In the genomic region with DNA sequence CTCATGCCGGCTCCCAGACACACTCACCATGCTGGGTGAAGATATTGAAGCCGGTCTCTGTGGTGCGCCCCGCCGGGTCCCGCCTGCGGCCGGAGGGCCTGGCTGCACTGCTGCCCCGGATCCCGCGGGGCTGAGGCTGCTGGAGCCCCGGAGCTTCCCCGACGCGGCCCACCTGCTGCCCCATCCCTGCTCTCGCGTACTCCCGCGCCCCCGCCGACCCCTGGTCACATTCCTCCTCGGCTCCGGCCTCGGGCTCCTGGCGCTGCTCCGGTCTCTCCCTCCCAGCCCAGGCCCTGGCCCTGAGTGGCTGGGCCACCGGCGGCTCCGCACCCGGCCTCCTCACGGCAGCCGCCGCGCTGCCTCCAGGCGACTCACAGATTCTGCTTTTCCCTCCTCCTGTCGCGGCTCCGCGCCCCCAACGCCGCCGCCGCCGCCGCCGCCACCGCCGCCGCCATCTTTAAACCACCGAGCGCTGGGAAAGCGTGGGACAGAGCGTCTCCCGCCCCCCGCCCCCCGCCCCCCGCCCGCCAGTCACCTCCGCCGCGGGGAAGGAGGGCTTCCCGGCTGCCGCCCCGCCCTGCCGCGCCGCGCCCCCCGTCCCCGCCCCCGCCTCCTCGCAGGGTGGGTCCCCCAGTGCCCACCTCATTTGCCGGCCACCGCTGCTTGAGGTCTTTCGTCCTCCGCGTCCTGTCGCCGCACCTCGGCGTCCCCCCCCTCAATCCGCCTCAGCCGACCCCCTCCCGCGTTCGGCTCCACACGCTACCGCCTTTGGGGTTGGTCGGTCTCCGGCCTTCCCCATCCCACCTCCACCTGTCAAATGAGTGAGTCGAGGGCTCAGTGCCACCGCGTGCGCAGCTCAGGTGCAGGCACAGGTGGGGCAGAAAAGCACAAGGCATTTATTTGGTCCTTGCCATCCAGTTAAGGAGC, we compare ENCODE assay signal across 9 cellular contexts. TPM values are rescaled to one million over a fixed set of nuclear protein-coding genes. Genes with fewer than 3 reads are reported as not detected.
DNase-seq lines count a peak whose midpoint lies in the region; ATAC-seq, FAIRE-seq and TF ChIP-seq lines count a peak whose summit lies in the region.
"Had no signal": no experiment of that assay in that cellular context is flagged by ENCODE, and none has a peak within 500 bp of the region (broad histone marks: within the 10 kb centered on the region; RNA-seq: fewer than 3 reads in every experiment).

Gene ABL2, minus strand, starts transcription at position 464 of the 927 bp plus-strand sequence. Its CDS starts 280 bp downstream, at position 184.

- H3K4me1 Mint-ChIP-seq in CD4-positive, CD25-positive, alpha-beta regulatory T cell, result peaks cover 22 to 43% (median 28%) of the 10 kb centered on the region in 4 donors
- H3K4me1 Mint-ChIP-seq in activated naive CD4-positive, alpha-beta T cell treated with anti-CD3 and anti-CD28 coated beads for 36 hours (ENCODE audit: low read depth), result peaks cover 31% of the 10 kb centered on the region

- H3K27ac Mint-ChIP-seq in CD4-positive, CD25-positive, alpha-beta regulatory T cell, result peak within 1 kb of the TSS; percentile 77 to 93 (median 86)
- H3K27ac Mint-ChIP-seq in activated naive CD4-positive, alpha-beta T cell treated with anti-CD3 and anti-CD28 coated beads for 36 hours, result peak within 1 kb of the TSS; percentile 85

- TF ChIP-seq CTCF in pancreas (IDR thresholded peaks at IDR 0.05), result no peak
- TF ChIP-seq CTCF in transverse colon (IDR thresholded peaks at IDR 0.05), result no peak

- no peak for TF ChIP-seq POLR2A in transverse colon (IDR thresholded peaks at IDR 0.05)

- no peaks in the 10 kb centered on the region for H3K9me3 ChIP-seq in CD4-positive, CD25-positive, alpha-beta regulatory T cell (ENCODE audit: control insufficient read depth in 2 of 2, low read length in 2 of 2)
- H3K9me3 ChIP-seq in pancreas (no peaks in the 10 kb centered on the region), transverse colon (no peaks in the 10 kb centered on the region)

- no peaks in the 10 kb centered on the region for H3K36me3 ChIP-seq in CD4-positive, CD25-positive, alpha-beta regulatory T cell (ENCODE audit: control insufficient read depth, insufficient read depth, low read length)
- H3K36me3 ChIP-seq in pancreas (no peaks in the 10 kb centered on the region), transverse colon (no peaks in the 10 kb centered on the region)

- H3K27me3 Mint-ChIP-seq in CD4-positive, CD25-positive, alpha-beta regulatory T cell, result no peaks in the 10 kb centered on the region
- no peaks in the 10 kb centered on the region for H3K27me3 Mint-ChIP-seq in activated naive CD4-positive, alpha-beta T cell treated with anti-CD3 and anti-CD28 coated beads for 36 hours (ENCODE audit: low read depth)

- peak within 1 kb of the TSS; percentile 61 for H3K27ac ChIP-seq in CD4-positive, CD25-positive, alpha-beta regulatory T cell (ENCODE audit: insufficient read depth, low read length, poor library complexity, severe bottlenecking)
- H3K27ac ChIP-seq in pancreas, result peak within 1 kb of the TSS; percentile 69 to 89 (median 78)
- peak within 1 kb of the TSS; percentile 79 to 95 (median 86) for H3K27ac ChIP-seq in transverse colon

- H3K4me3 ChIP-seq in CD4-positive, CD25-positive, alpha-beta regulatory T cell (ENCODE audit: low read depth, low read length), result peak within 1 kb of the TSS; percentile 90
- H3K4me3 ChIP-seq in pancreas, result peak within 1 kb of the TSS; percentile 87 to 99 (median 95)
- H3K4me3 ChIP-seq in transverse colon, result peak within 1 kb of the TSS; percentile 58 to 99 (median 79)

- no peak for FAIRE-seq in pancreas (lab: Jason Lieb, UNC)
- FAIRE-seq: endometrium had no signal

- TF ChIP-seq EP300 in transverse colon (IDR thresholded peaks at IDR 0.05; ENCODE audit: low read depth), result no peak

- 1% methylated on average over 50 to 92 of the region's 94 CpGs for WGBS in pancreas, 2 donors
- WGBS in transverse colon (ENCODE audit: low coverage in 1 of 2), 2 donors, result 0% methylated on average over 1 to 46 of the region's 94 CpGs

- intact Hi-C loops in activated naive CD4-positive, alpha-beta T cell treated with anti-CD3 and anti-CD28 coated beads for 36 hours (cut with micrococcal nuclease), result loop anchor here (1.0 to 2.0 kb wide), 5 partner anchors 25 to 148 kb away; no protein-coding TSS in a partner anchor
- intact Hi-C loops in pancreas (cut with DNase I), result no loop called here
- intact Hi-C loops in transverse colon (cut with DNase I; ENCODE audit: low total_unique reads), result loop anchor here (2.0 kb wide), 1 partner anchor 63 kb away; the partner anchor contains the start of gene SOAT1

- peak within 1 kb of the TSS; percentile 93 to 97 (median 96) for H3K4me3 Mint-ChIP-seq in CD4-positive, CD25-positive, alpha-beta regulatory T cell
- peak within 1 kb of the TSS; percentile 90 for H3K4me3 Mint-ChIP-seq in activated naive CD4-positive, alpha-beta T cell treated with anti-CD3 and anti-CD28 coated beads for 36 hours

- CTCF ChIA-PET in activated naive CD4-positive, alpha-beta T cell treated with anti-CD3 and anti-CD28 coated beads for 36 hours (lab: Charles Lee), result no interaction called here

- H3K36me3 Mint-ChIP-seq in CD4-positive, CD25-positive, alpha-beta regulatory T cell, result peaks cover 5% of the 10 kb centered on the region
- H3K36me3 Mint-ChIP-seq in activated naive CD4-positive, alpha-beta T cell treated with anti-CD3 and anti-CD28 coated beads for 36 hours (ENCODE audit: low read depth), result no peaks in the 10 kb centered on the region

- ATAC-seq in CD4-positive, CD25-positive, alpha-beta regulatory T cell (ENCODE audit: low read depth in 2 of 2), result peak; percentile 58 to 62
- ATAC-seq in GM19397 (IDR thresholded peaks at IDR 0.05; ENCODE audit: unreplicated experiment), result peak; percentile 59
- ATAC-seq in pancreas, result peak; percentile 84 to 89 (median 88)

- in situ Hi-C loops in transverse colon (cut with MboI; ENCODE audit: low pct_ligation_motif_present in 1 of 4, low pct_unique_long_range_greater_than_20kb in 1 of 4, low sequenced_read_pairs in 3 of 4), result loop anchor here in 2 of 4 donors (25.0 kb wide), 1 partner anchor 133 kb away; the partner anchor contains the start of gene AXDND1 (in 2 of the 2)

- H3K4me1 ChIP-seq in CD4-positive, CD25-positive, alpha-beta regulatory T cell (ENCODE audit: control insufficient read depth, insufficient read depth, low read length, poor library complexity, severe bottlenecking), result peaks cover 20% of the 10 kb centered on the region
- peaks cover 0 to 18% (median 10%) of the 10 kb centered on the region in 3 donors for H3K4me1 ChIP-seq in pancreas
- H3K4me1 ChIP-seq in transverse colon, result peaks cover 6 to 43% (median 17%) of the 10 kb centered on the region in 4 donors

- H3K27me3 ChIP-seq in CD4-positive, CD25-positive, alpha-beta regulatory T cell (ENCODE audit: control insufficient read depth, insufficient read depth, low read length), result no peaks in the 10 kb centered on the region
- H3K27me3 ChIP-seq in pancreas, result no peaks in the 10 kb centered on the region
- H3K27me3 ChIP-seq in transverse colon, result no peaks in the 10 kb centered on the region

- H3K9me3 Mint-ChIP-seq in CD4-positive, CD25-positive, alpha-beta regulatory T cell, result no peaks in the 10 kb centered on the region
- no peaks in the 10 kb centered on the region for H3K9me3 Mint-ChIP-seq in activated naive CD4-positive, alpha-beta T cell treated with anti-CD3 and anti-CD28 coated beads for 36 hours

- DNase-seq in CD4-positive, CD25-positive, alpha-beta regulatory T cell, result peak; percentile 33 to 47 (median 47)
- DNase-seq in HPDE6-E6E7 (ENCODE audit: extremely low spot score), result peak; percentile 37
- DNase-seq in RPMI8226, result peak; percentile 81
- DNase-seq in activated naive CD4-positive, alpha-beta T cell treated with anti-CD3 and anti-CD28 coated beads for 36 hours, result peak; percentile 49
- DNase-seq in glomerular endothelial cell (ENCODE audit: extremely low read depth, low read depth, low spot score), result no peak
- DNase-seq in pancreas, result peak; percentile 44 to 78 (median 66)
- DNase-seq in transverse colon, result peak; percentile 47

RNA-seq across cellular contexts. Expression of gene ABL2, which starts in this region (rescaled TPM):
- total RNA-seq in CD4-positive, CD25-positive, alpha-beta regulatory T cell, result 16.4 TPM
- 1 to 10 TPM in 2 of 4 donors, under 1 TPM in 2; 0.56 to 1.4 (median 0.89) TPM for polyA plus RNA-seq in CD4-positive, CD25-positive, alpha-beta regulatory T cell
- total RNA-seq in activated naive CD4-positive, alpha-beta T cell treated with anti-CD3 and anti-CD28 coated beads for 36 hours, result 1 to 10 TPM; 8.1 TPM
- total RNA-seq in glomerular endothelial cell, result 55.7 and 101 TPM in 2 replicates
- 10 to 100 TPM in 2 of 6 donors, 1 to 10 TPM in 4; 8.0 to 13.8 (median 9.2) TPM for total RNA-seq in pancreas
- polyA plus RNA-seq in pancreas, result 1 to 10 TPM; 3.4 to 3.6 TPM
- 10 to 100 TPM in 3 of 4 donors, 1 to 10 TPM in 1; 9.6 to 51.7 (median 14.3) TPM for total RNA-seq in transverse colon

Comparison
In these comparisons a context has a peak if more than half of its experiments do, and no peak if none do; other contexts are left out.
1. intact Hi-C loops: an anchor here in activated naive CD4-positive, alpha-beta T cell treated with anti-CD3 and anti-CD28 coated beads for 36 hours (1.0 to 2.0 kb wide) and transverse colon (2.0 kb wide); none called in pancreas.